In the genomic region with DNA sequence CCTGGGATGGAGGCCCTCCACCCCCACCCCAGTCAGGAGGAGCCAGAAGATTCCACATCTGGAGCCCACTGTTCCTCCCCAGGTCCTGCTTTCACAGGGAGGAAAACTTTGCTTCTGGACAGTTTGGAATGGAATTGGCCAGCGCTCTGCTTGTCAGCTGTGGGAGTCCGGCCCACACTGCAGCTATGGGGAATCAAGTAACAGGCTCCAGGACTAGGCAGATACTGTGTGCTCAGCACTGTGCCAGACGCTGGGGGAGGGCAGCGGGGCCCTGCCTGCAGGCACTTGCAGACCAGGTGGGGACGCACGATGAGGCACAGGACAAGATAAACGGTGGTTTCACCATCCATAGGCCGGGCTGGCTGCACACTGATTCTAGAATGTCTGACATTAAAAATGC, we compare ENCODE assay signal across 15 cellular contexts.
DNase-seq lines count a peak whose midpoint lies in the region; ATAC-seq, FAIRE-seq and TF ChIP-seq lines count a peak whose summit lies in the region.
"Had no signal": no experiment of that assay in that cellular context is flagged by ENCODE, and none has a peak within 500 bp of the region (broad histone marks: within the 10 kb centered on the region; RNA-seq: fewer than 3 reads in every experiment).

No MANE protein-coding gene starts in this region.

- H3K36me3 Mint-ChIP-seq in astrocyte (ENCODE audit: low read depth, unreplicated experiment) = peaks cover 17% of the 10 kb centered on the region

- peak overlapping the region; percentile 41 for H3K27ac Mint-ChIP-seq in astrocyte (ENCODE audit: unreplicated experiment)

- WGBS in right cardiac atrium = 53% methylated on average over 8 of the region's 8 CpGs
- 74 to 84% methylated on average over 8 of the region's 8 CpGs for WGBS in sigmoid colon, 2 donors

- FAIRE-seq in astrocyte (lab: Jason Lieb, UNC) = no peak
- FAIRE-seq: GM18507, RCC 7860, TTC549 had no signal

- no peak overlapping the region for H3K4me3 Mint-ChIP-seq in astrocyte (ENCODE audit: unreplicated experiment)

- H3K27ac ChIP-seq in astrocyte (ENCODE audit: low read depth, low read length) (no peak overlapping the region), right cardiac atrium (ENCODE audit: low read length) (peak overlapping the region; percentile 58), sigmoid colon (peak overlapping the region; percentile 83 to 97 (median 93)), left lung (peak overlapping the region in 1 of 2 donors; percentile 33)
- H3K27ac ChIP-seq: epithelial cell of prostate had no signal

- H3K4me3 ChIP-seq in astrocyte (ENCODE audit: insufficient read depth, low read depth, low read length) (no peak overlapping the region), right cardiac atrium (ENCODE audit: low read length) (no peak overlapping the region), sigmoid colon (no peak overlapping the region), left lung (no peak overlapping the region)

- no peaks in the 10 kb centered on the region for H3K9me3 Mint-ChIP-seq in astrocyte (ENCODE audit: unreplicated experiment)

- H3K4me2 ChIP-seq in astrocyte (ENCODE audit: low read length) = no peak overlapping the region

- H3K9me3 ChIP-seq in astrocyte (ENCODE audit: insufficient read depth, low read depth, low read length) = no peaks in the 10 kb centered on the region
- no peaks in the 10 kb centered on the region for H3K9me3 ChIP-seq in right cardiac atrium (ENCODE audit: control insufficient read depth, low read length)
- no peaks in the 10 kb centered on the region for H3K9me3 ChIP-seq in sigmoid colon
- H3K9me3 ChIP-seq in left lung = no peaks in the 10 kb centered on the region

- H3K4me1 Mint-ChIP-seq in astrocyte (ENCODE audit: low read depth, unreplicated experiment) = peaks cover 48% of the 10 kb centered on the region

- H3K36me3 ChIP-seq in astrocyte (ENCODE audit: insufficient read depth, low read length) (peaks cover 12% of the 10 kb centered on the region), sigmoid colon (peaks cover 0 to 6% (median 1%) of the 10 kb centered on the region in 4 donors), left lung (peaks cover 0 to 60% of the 10 kb centered on the region in 2 donors)

- H3K4me1 ChIP-seq in astrocyte (ENCODE audit: insufficient read depth, low read length) (peaks cover 38% of the 10 kb centered on the region), right cardiac atrium (ENCODE audit: control insufficient read depth, insufficient read depth, low read length) (peaks cover 16% of the 10 kb centered on the region), sigmoid colon (peaks cover 0 to 78% (median 66%) of the 10 kb centered on the region in 4 donors), left lung (peaks cover 21 to 34% of the 10 kb centered on the region in 2 donors)

- no peaks in the 10 kb centered on the region for H3K27me3 Mint-ChIP-seq in astrocyte (ENCODE audit: low read depth, unreplicated experiment)

- ATAC-seq in right cardiac atrium (peak; percentile 57 to 78), left lung (no peak), GM19023 (IDR thresholded peaks at IDR 0.05; ENCODE audit: unreplicated experiment) (no peak)

- TF ChIP-seq EP300 in sigmoid colon (IDR thresholded peaks at IDR 0.05) = no peak

- H2AFZ ChIP-seq in astrocyte (ENCODE audit: low read depth, low read length) = no peak overlapping the region

- H3K27me3 ChIP-seq in astrocyte (ENCODE audit: insufficient read depth, low read length) = no peaks in the 10 kb centered on the region
- H3K27me3 ChIP-seq in right cardiac atrium (ENCODE audit: control insufficient read depth, insufficient read depth) = no peaks in the 10 kb centered on the region
- no peaks in the 10 kb centered on the region for H3K27me3 ChIP-seq in sigmoid colon
- H3K27me3 ChIP-seq in left lung = no peaks in the 10 kb centered on the region

- H3K9ac ChIP-seq in astrocyte (ENCODE audit: low read length) = no peak overlapping the region

- DNase-seq in AG20443 (ENCODE audit: low spot score) (peak; percentile 19), astrocyte (ENCODE audit: low read depth) (no peak), right cardiac atrium (peak; percentile 57 to 87 (median 86)), sigmoid colon (peak; percentile 80), left lung (no peak), mesenteric fat pad (ENCODE audit: low spot score) (no peak), NCI-H345 treated with DMSO at 0.1 percent for 48 hours (lab: John Stamatoyannopoulos, UW; ENCODE audit: unreplicated experiment) (no peak)
- DNase-seq: DND-41, kidney glomerular epithelial cell, NCI-H1930 had no signal

- TF ChIP-seq CTCF in astrocyte (IDR thresholded peaks at IDR 0.05; ENCODE audit: insufficient read depth, low read depth, low read length) = no peak
- no peak for TF ChIP-seq CTCF in sigmoid colon (IDR thresholded peaks at IDR 0.05)
- TF ChIP-seq CTCF in left lung (IDR thresholded peaks at IDR 0.05) = no peak

- intact Hi-C loops in right cardiac atrium (cut with DNase I) = no loop called here
- intact Hi-C loops in sigmoid colon (cut with DNase I) = no loop called here
- intact Hi-C loops in left lung (cut with DNase I) = no loop called here

- TF ChIP-seq POLR2A in sigmoid colon (IDR thresholded peaks at IDR 0.05) = no peak

- H4K20me1 ChIP-seq in astrocyte (ENCODE audit: insufficient read depth, low read length) = no peaks in the 10 kb centered on the region

- H3K79me2 ChIP-seq in astrocyte (ENCODE audit: insufficient read depth, low read length) = no peaks in the 10 kb centered on the region

Comparison
In these comparisons a context has a peak if more than half of its experiments do, and no peak if none do; other contexts are left out.
1. DNase-seq: peak in AG20443 (single experiment), right cardiac atrium (3 of 3) and sigmoid colon (single experiment); none in astrocyte (single experiment), left lung (0 of 2), mesenteric fat pad (single experiment) and NCI-H345 treated with DMSO at 0.1 percent for 48 hours (single experiment).
2. ATAC-seq: peak in right cardiac atrium (2 of 2); none in left lung (single experiment) and GM19023 (single experiment).